Comparison of ENCODE assay signal across 1 cellular context in genomic region chr22:19431641-19432091, GRCh38.
TF ChIP-seq lines count a peak whose summit lies in the region.

Gene HIRA, minus strand, starts transcription at chr22:19431733. Its CDS starts 257 bp downstream, at chr22:19431476.

TF ChIP-seq in HepG2, 621 proteins besides CTCF, POLR2A, EP300 and RAD21 (continued from another document and continues in another):
- TF ChIP-seq ZNF460 (CRISPR knock-in tag; IDR thresholded peaks at IDR 0.05; ENCODE audit: borderline replicate concordance) = no peak
- no peak for TF ChIP-seq KDM6A (CRISPR knock-in tag; IDR thresholded peaks at IDR 0.05; ENCODE audit: low read depth)
- TF ChIP-seq TBX2 (CRISPR knock-in tag; IDR thresholded peaks at IDR 0.05; ENCODE audit: borderline replicate concordance) = no peak
- no peak for TF ChIP-seq SRY (CRISPR knock-in tag; IDR thresholded peaks at IDR 0.05)
- no peak for TF ChIP-seq SP1 (IDR thresholded peaks at IDR 0.05)
- TF ChIP-seq SP1 (CRISPR knock-in tag; IDR thresholded peaks at IDR 0.05) = peak; percentile 38; the same call in 1 of the 2 replicates
- TF ChIP-seq ZNF850 (CRISPR knock-in tag; conservative IDR thresholded peaks at IDR 0.05) = no peak
- no peak for TF ChIP-seq ZNF121 (CRISPR knock-in tag; IDR thresholded peaks at IDR 0.05)
- TF ChIP-seq ATF7-NPFF (CRISPR knock-in tag; IDR thresholded peaks at IDR 0.05; ENCODE audit: low read depth) = peak; percentile 61
- TF ChIP-seq TEAD3 (CRISPR knock-in tag; optimal IDR thresholded peaks at IDR 0.05; ENCODE audit: borderline replicate concordance) = no peak
- TF ChIP-seq ZNF784 (CRISPR knock-in tag; IDR thresholded peaks at IDR 0.05; ENCODE audit: borderline replicate concordance) = no peak
- no peak for TF ChIP-seq U2AF2 (IDR thresholded peaks at IDR 0.05; ENCODE audit: low read depth, low read length)
- peak; percentile 98 for TF ChIP-seq GABPA (IDR thresholded peaks at IDR 0.05; ENCODE audit: low read depth, low read length)
- peak; percentile 86 for TF ChIP-seq GABPA (CRISPR knock-in tag; IDR thresholded peaks at IDR 0.05; ENCODE audit: low read depth)
- TF ChIP-seq FOXK1 (CRISPR knock-in tag; IDR thresholded peaks at IDR 0.05; ENCODE audit: borderline replicate concordance, low read depth) = no peak; the same call in 1 of the 2 replicates
- TF ChIP-seq TOE1 (CRISPR knock-in tag; IDR thresholded peaks at IDR 0.05) = no peak
- no peak for TF ChIP-seq ZSCAN22 (CRISPR knock-in tag; IDR thresholded peaks at IDR 0.05)
- TF ChIP-seq CC2D1A (CRISPR knock-in tag; IDR thresholded peaks at IDR 0.05) = no peak
- no peak for TF ChIP-seq TFDP2 (CRISPR knock-in tag; IDR thresholded peaks at IDR 0.05)
- TF ChIP-seq PREB (CRISPR knock-in tag; IDR thresholded peaks at IDR 0.05) = no peak
- TF ChIP-seq ZNF44 (CRISPR knock-in tag; IDR thresholded peaks at IDR 0.05) = no peak
- no peak for TF ChIP-seq CCAR2 (optimal IDR thresholded peaks at IDR 0.05; ENCODE audit: low read depth, low read length)
- TF ChIP-seq FOXP1 (IDR thresholded peaks at IDR 0.05) = no peak
- TF ChIP-seq FOXP1 (CRISPR knock-in tag; IDR thresholded peaks at IDR 0.05) = no peak
- TF ChIP-seq ZNF720 (CRISPR knock-in tag; IDR thresholded peaks at IDR 0.05) = no peak
- 0 out of 2 replicates have a peak, but pooled peaks have one; percentile 62 for TF ChIP-seq RORA (CRISPR knock-in tag; IDR thresholded peaks at IDR 0.05)
- peak; percentile 69; the same call in 1 of the 2 replicates for TF ChIP-seq ZNF841 (CRISPR knock-in tag; IDR thresholded peaks at IDR 0.05; ENCODE audit: borderline replicate concordance)
- peak; percentile 13; the same call in 1 of the 2 replicates for TF ChIP-seq RBFOX2 (IDR thresholded peaks at IDR 0.05; ENCODE audit: low read depth, low read length)
- TF ChIP-seq PHF5A (CRISPR knock-in tag; IDR thresholded peaks at IDR 0.05; ENCODE audit: low read depth, unreplicated experiment) = no peak
- TF ChIP-seq ARNT2 (CRISPR knock-in tag; IDR thresholded peaks at IDR 0.05; ENCODE audit: low read depth) = no peak
- TF ChIP-seq ZNF530 (CRISPR knock-in tag; IDR thresholded peaks at IDR 0.05; ENCODE audit: low read depth) = no peak
- no peak for TF ChIP-seq ZC3H13 (CRISPR knock-in tag; IDR thresholded peaks at IDR 0.05)
- no peak for TF ChIP-seq PCBP2 (optimal IDR thresholded peaks at IDR 0.05; ENCODE audit: low read depth, low read length, poor library complexity, severe bottlenecking)
- TF ChIP-seq ZNF30 (CRISPR knock-in tag; IDR thresholded peaks at IDR 0.05) = no peak
- no peak for TF ChIP-seq ZBTB33 (CRISPR knock-in tag; IDR thresholded peaks at IDR 0.05)
- no peak for TF ChIP-seq ZNF382 (CRISPR knock-in tag; IDR thresholded peaks at IDR 0.05; ENCODE audit: borderline replicate concordance)
- TF ChIP-seq ZFP1 (CRISPR knock-in tag; IDR thresholded peaks at IDR 0.05) = no peak
- TF ChIP-seq ZNF7 (CRISPR knock-in tag; IDR thresholded peaks at IDR 0.05) = no peak
- no peak for TF ChIP-seq ZFP36L1 (CRISPR knock-in tag; IDR thresholded peaks at IDR 0.05)
- TF ChIP-seq AGO2 (optimal IDR thresholded peaks at IDR 0.05; ENCODE audit: low read depth, low read length) = no peak
- peak; percentile 41; the same call in 1 of the 2 replicates for TF ChIP-seq CBFB (CRISPR knock-in tag; IDR thresholded peaks at IDR 0.05)
- peak; percentile 28; the same call in 1 of the 2 replicates for TF ChIP-seq KDM5A (IDR thresholded peaks at IDR 0.05; ENCODE audit: borderline replicate concordance, low read length)
- no peak for TF ChIP-seq ZNF609 (CRISPR knock-in tag; IDR thresholded peaks at IDR 0.05; ENCODE audit: borderline replicate concordance)
- peak; percentile 37 for TF ChIP-seq DZIP1 (CRISPR knock-in tag; IDR thresholded peaks at IDR 0.05)
- TF ChIP-seq ZBTB43 (CRISPR knock-in tag; conservative IDR thresholded peaks at IDR 0.05) = no peak
- no peak for TF ChIP-seq ZNF510 (CRISPR knock-in tag; IDR thresholded peaks at IDR 0.05; ENCODE audit: low read depth)
- no peak for TF ChIP-seq MLX (CRISPR knock-in tag; IDR thresholded peaks at IDR 0.05)
- TF ChIP-seq PPARG (CRISPR knock-in tag; conservative IDR thresholded peaks at IDR 0.05) = no peak
- no peak for TF ChIP-seq MYPOP (CRISPR knock-in tag; IDR thresholded peaks at IDR 0.05)
- TF ChIP-seq HNF1B (CRISPR knock-in tag; IDR thresholded peaks at IDR 0.05) = no peak
- TF ChIP-seq ZNF777 (CRISPR knock-in tag; IDR thresholded peaks at IDR 0.05) = peak; percentile 67; the same call in 1 of the 2 replicates
- 0 out of 2 replicates have a peak, but pooled peaks have one; percentile 2 for TF ChIP-seq RARA (CRISPR knock-in tag; IDR thresholded peaks at IDR 0.05)
- no peak for TF ChIP-seq MLLT10 (CRISPR knock-in tag; IDR thresholded peaks at IDR 0.05)
- no peak for TF ChIP-seq GPN1 (CRISPR knock-in tag; IDR thresholded peaks at IDR 0.05; ENCODE audit: borderline replicate concordance)
- TF ChIP-seq NR3C1 (CRISPR knock-in tag; IDR thresholded peaks at IDR 0.05) = no peak
- no peak for TF ChIP-seq ZFP36L2 (CRISPR knock-in tag; IDR thresholded peaks at IDR 0.05)
